ENCODE assay signal across 29 cellular contexts in genomic region chr5:116486588-116486987, GRCh38.
A peak's percentile ranks its signal among the peaks of the same experiment; 100 is the strongest.
DNase-seq lines count a peak whose midpoint lies in the region; ATAC-seq and TF ChIP-seq lines count a peak whose summit lies in the region.
"Had no signal": no experiment of that assay in that cellular context is flagged by ENCODE, and none has a peak within 500 bp of the region (broad histone marks: within the 10 kb centered on the region; RNA-seq: fewer than 3 reads in every experiment).

No MANE protein-coding gene starts in this region.

- peak; percentile 51 for DNase-seq in NCI-H146 treated with DMSO at 0.1 percent for 48 hours (lab: John Stamatoyannopoulos, UW; ENCODE audit: unreplicated experiment)
- DNase-seq in body of pancreas = peak in 2 of 4 donors; percentile 35 to 41
- DNase-seq in BE2C = no peak
- no peak for DNase-seq in anterior cingulate cortex (lab: John Stamatoyannopoulos, UW)
- DNase-seq: activated CD4-positive, alpha-beta T cell treated with anti-CD3 and anti-CD28 coated beads, Interleukin-2, amount 10 ng/mL, durations not matched to agents 24 days and 14 days; activated CD8-positive, alpha-beta memory T cell treated with anti-CD3 and anti-CD28 coated beads for 24 hours; activated T-cell treated with anti-CD3 and anti-CD28 coated beads for 4 hours; amniotic stem cell; DMS53; effector CD4-positive, alpha-beta T cell; erythroblast; Kasumi-1; MV-4-11; naive B cell; NCI-H187 treated with DMSO at 0.1 percent for 48 hours; NCI-H2227 treated with DMSO at 0.1 percent for 48 hours; psoas muscle; sigmoid colon; stimulated activated CD4-positive, alpha-beta T cell treated with anti-CD3 and anti-CD28 coated beads, Interleukin-4, amount 100 ng/mL, for 1 hour; T1000; transverse colon had no signal

- H3K4me3 ChIP-seq in body of pancreas (no peak overlapping the region), BE2C (ENCODE audit: low read depth, low read length) (no peak overlapping the region)
- H3K4me3 ChIP-seq: BLaER1 treated with 17β-estradiol and CSF1 and Interleukin-3, amounts not matched to agents 10 nM and 100 nM; breast epithelium; HAP-1; psoas muscle; sigmoid colon; SJSA1; transverse colon had no signal

- peak overlapping the region in 1 of 4 donors; percentile 15 for H3K27ac ChIP-seq in body of pancreas
- H3K27ac ChIP-seq in layer of hippocampus (ENCODE audit: low read depth, low read length) = peak overlapping the region; percentile 24
- peak overlapping the region; percentile 30 for H3K27ac ChIP-seq in temporal lobe (ENCODE audit: low read depth, low read length)
- H3K27ac ChIP-seq: BLaER1 treated with 17β-estradiol and CSF1 and Interleukin-3, amounts not matched to agents 10 nM and 100 nM; breast epithelium; psoas muscle; RWPE1; sigmoid colon; SJSA1; transverse colon had no signal

- WGBS in body of pancreas, 2 donors = 53 to 56% methylated on average over 8 of the region's 8 CpGs

- H3K9me3 ChIP-seq in body of pancreas (no peaks in the 10 kb centered on the region), BE2C (no peaks in the 10 kb centered on the region)
- H3K9me3 ChIP-seq: breast epithelium, HAP-1, psoas muscle, sigmoid colon, SJSA1, transverse colon had no signal

- H3K27me3 ChIP-seq in body of pancreas (no peaks in the 10 kb centered on the region), layer of hippocampus (ENCODE audit: control insufficient read depth, insufficient read depth, low read length) (no peaks in the 10 kb centered on the region), BE2C (no peaks in the 10 kb centered on the region)
- H3K27me3 ChIP-seq: BLaER1 treated with 17β-estradiol and CSF1 and Interleukin-3, amounts not matched to agents 10 nM and 100 nM; breast epithelium; sigmoid colon; SJSA1; transverse colon had no signal

- intact Hi-C loops in body of pancreas (cut with DNase I) = no loop called here

- TF ChIP-seq POLR2A in body of pancreas (IDR thresholded peaks at IDR 0.05) = no peak

- TF ChIP-seq CTCF in body of pancreas (IDR thresholded peaks at IDR 0.05) = no peak
- no peak for TF ChIP-seq CTCF in BE2C (IDR thresholded peaks at IDR 0.05; ENCODE audit: low read depth, low read length)

- ATAC-seq in body of pancreas (peak; percentile 50), HG02678 (IDR thresholded peaks at IDR 0.05; ENCODE audit: unreplicated experiment) (no peak)
- ATAC-seq: psoas muscle had no signal

- H3K4me1 ChIP-seq in body of pancreas = no peaks in the 10 kb centered on the region
- no peaks in the 10 kb centered on the region for H3K4me1 ChIP-seq in BE2C
- H3K4me1 ChIP-seq: breast epithelium, HAP-1, sigmoid colon had no signal

- H3K36me3 ChIP-seq in body of pancreas (replicated peaks in 1 of 2; ENCODE audit: insufficient read depth in 1 of 2, low read depth in 2 of 2) = peaks cover 1 to 6% of the 10 kb centered on the region in 2 donors
- peaks cover 8% of the 10 kb centered on the region for H3K36me3 ChIP-seq in BE2C
- H3K36me3 ChIP-seq: BLaER1 treated with 17β-estradiol and CSF1 and Interleukin-3, amounts not matched to agents 10 nM and 100 nM; SJSA1 had no signal
